ENCODE assay signal across 1 cellular context in genomic region chr15:63473999-63474809, GRCh38.
TF ChIP-seq lines count a peak whose summit lies in the region.

No MANE protein-coding gene starts in this region.

TF ChIP-seq in HepG2, 621 proteins besides CTCF, POLR2A, EP300 and RAD21 (continued from another document and continues in another):
- TF ChIP-seq, protein P1, sequence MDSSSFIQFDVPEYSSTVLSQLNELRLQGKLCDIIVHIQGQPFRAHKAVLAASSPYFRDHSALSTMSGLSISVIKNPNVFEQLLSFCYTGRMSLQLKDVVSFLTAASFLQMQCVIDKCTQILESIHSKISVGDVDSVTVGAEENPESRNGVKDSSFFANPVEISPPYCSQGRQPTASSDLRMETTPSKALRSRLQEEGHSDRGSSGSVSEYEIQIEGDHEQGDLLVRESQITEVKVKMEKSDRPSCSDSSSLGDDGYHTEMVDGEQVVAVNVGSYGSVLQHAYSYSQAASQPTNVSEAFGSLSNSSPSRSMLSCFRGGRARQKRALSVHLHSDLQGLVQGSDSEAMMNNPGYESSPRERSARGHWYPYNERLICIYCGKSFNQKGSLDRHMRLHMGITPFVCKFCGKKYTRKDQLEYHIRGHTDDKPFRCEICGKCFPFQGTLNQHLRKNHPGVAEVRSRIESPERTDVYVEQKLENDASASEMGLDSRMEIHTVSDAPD (CRISPR knock-in tag; IDR thresholded peaks at IDR 0.05) = peak; percentile 85
- TF ChIP-seq ZNF761 (CRISPR knock-in tag; conservative IDR thresholded peaks at IDR 0.05) = no peak
- TF ChIP-seq GRHL1 (CRISPR knock-in tag; conservative IDR thresholded peaks at IDR 0.05) = no peak
- no peak for TF ChIP-seq JDP2 (CRISPR knock-in tag; IDR thresholded peaks at IDR 0.05; ENCODE audit: borderline replicate concordance)
- peak; percentile 84; the same call in 1 of the 2 replicates for TF ChIP-seq ZNF292 (CRISPR knock-in tag; IDR thresholded peaks at IDR 0.05; ENCODE audit: borderline replicate concordance, low read depth)
- TF ChIP-seq, protein P2, sequence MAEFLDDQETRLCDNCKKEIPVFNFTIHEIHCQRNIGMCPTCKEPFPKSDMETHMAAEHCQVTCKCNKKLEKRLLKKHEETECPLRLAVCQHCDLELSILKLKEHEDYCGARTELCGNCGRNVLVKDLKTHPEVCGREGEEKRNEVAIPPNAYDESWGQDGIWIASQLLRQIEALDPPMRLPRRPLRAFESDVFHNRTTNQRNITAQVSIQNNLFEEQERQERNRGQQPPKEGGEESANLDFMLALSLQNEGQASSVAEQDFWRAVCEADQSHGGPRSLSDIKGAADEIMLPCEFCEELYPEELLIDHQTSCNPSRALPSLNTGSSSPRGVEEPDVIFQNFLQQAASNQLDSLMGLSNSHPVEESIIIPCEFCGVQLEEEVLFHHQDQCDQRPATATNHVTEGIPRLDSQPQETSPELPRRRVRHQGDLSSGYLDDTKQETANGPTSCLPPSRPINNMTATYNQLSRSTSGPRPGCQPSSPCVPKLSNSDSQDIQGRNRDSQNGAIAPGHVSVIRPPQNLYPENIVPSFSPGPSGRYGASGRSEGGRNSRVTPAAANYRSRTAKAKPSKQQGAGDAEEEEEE (CRISPR knock-in tag; IDR thresholded peaks at IDR 0.05; ENCODE audit: borderline replicate concordance) = peak; percentile 52; the same call in 1 of the 2 replicates
- TF ChIP-seq CENPT (CRISPR knock-in tag; IDR thresholded peaks at IDR 0.05; ENCODE audit: low read depth) = no peak
- peak; percentile 64 for TF ChIP-seq ZEB1 (IDR thresholded peaks at IDR 0.05; ENCODE audit: insufficient replicate concordance, low read depth)
- peak; percentile 44; the same call in 1 of the 3 replicates for TF ChIP-seq MXI1 (IDR thresholded peaks at IDR 0.05; ENCODE audit: borderline replicate concordance, low read depth, low read length)
- TF ChIP-seq ZBTB38 (CRISPR knock-in tag; IDR thresholded peaks at IDR 0.05) = 0 out of 2 replicates have a peak, but pooled peaks have one; percentile 38
- TF ChIP-seq MEF2D (CRISPR knock-in tag; IDR thresholded peaks at IDR 0.05) = peak; percentile 80; the same call in 1 of the 2 replicates
- TF ChIP-seq, protein P3, sequence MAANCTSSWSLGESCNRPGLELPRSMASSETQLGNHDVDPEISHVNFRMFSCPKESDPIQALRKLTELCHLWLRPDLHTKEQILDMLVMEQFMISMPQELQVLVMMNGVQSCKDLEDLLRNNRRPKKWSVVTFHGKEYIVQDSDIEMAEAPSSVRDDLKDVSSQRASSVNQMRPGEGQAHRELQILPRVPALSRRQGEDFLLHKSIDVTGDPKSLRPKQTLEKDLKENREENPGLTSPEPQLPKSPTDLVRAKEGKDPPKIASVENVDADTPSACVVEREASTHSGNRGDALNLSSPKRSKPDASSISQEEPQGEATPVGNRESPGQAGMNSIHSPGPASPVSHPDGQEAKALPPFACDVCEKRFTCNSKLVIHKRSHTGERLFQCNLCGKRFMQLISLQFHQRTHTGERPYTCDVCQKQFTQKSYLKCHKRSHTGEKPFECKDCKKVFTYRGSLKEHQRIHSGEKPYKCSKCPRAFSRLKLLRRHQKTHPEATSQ (CRISPR knock-in tag; IDR thresholded peaks at IDR 0.05; ENCODE audit: borderline replicate concordance) = peak; percentile 41
- TF ChIP-seq MAZ (IDR thresholded peaks at IDR 0.05; ENCODE audit: borderline replicate concordance, low read depth, low read length) = peak; percentile 81; the same call in 1 of the 2 replicates
- TF ChIP-seq MAZ (CRISPR knock-in tag; IDR thresholded peaks at IDR 0.05; ENCODE audit: low read depth) = peak; percentile 51; the same call in 1 of the 2 replicates
- peak; percentile 53; the same call in 1 of the 2 replicates for TF ChIP-seq SOX13 (IDR thresholded peaks at IDR 0.05)
- peak in 1 of 2 experiments; percentile 86; a peak in 2 of 4 replicates for TF ChIP-seq SOX13 (CRISPR knock-in tag; conservative IDR thresholded peaks at IDR 0.05 in 1 of 2, IDR thresholded peaks at IDR 0.05 in 1 of 2)
- TF ChIP-seq HNF4G (IDR thresholded peaks at IDR 0.05; ENCODE audit: borderline replicate concordance, low read depth, low read length) = peak; percentile 73
- peak; percentile 83; the same call in 1 of the 2 replicates for TF ChIP-seq HNF4G (CRISPR knock-in tag; IDR thresholded peaks at IDR 0.05; ENCODE audit: borderline replicate concordance, low read depth)
- TF ChIP-seq TBX2 (CRISPR knock-in tag; IDR thresholded peaks at IDR 0.05; ENCODE audit: borderline replicate concordance) = peak; percentile 98
- TF ChIP-seq ZNF224 (CRISPR knock-in tag; IDR thresholded peaks at IDR 0.05) = no peak
- no peak for TF ChIP-seq ATM (IDR thresholded peaks at IDR 0.05; ENCODE audit: borderline replicate concordance)
- TF ChIP-seq ZNF878 (CRISPR knock-in tag; IDR thresholded peaks at IDR 0.05) = peak; percentile 66; the same call in 1 of the 2 replicates
- TF ChIP-seq ATF1 (CRISPR knock-in tag; IDR thresholded peaks at IDR 0.05) = peak; percentile 84
- peak; percentile 85 for TF ChIP-seq HMG20B (CRISPR knock-in tag; conservative IDR thresholded peaks at IDR 0.05)
- no peak for TF ChIP-seq ETV6 (CRISPR knock-in tag; conservative IDR thresholded peaks at IDR 0.05)
- TF ChIP-seq, protein P4, sequence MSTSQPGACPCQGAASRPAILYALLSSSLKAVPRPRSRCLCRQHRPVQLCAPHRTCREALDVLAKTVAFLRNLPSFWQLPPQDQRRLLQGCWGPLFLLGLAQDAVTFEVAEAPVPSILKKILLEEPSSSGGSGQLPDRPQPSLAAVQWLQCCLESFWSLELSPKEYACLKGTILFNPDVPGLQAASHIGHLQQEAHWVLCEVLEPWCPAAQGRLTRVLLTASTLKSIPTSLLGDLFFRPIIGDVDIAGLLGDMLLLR (CRISPR knock-in tag; IDR thresholded peaks at IDR 0.05) = 0 out of 2 replicates have a peak, but pooled peaks have one; percentile 43
- peak; percentile 24; the same call in 1 of the 2 replicates for TF ChIP-seq ZNF747 (CRISPR knock-in tag; IDR thresholded peaks at IDR 0.05; ENCODE audit: borderline replicate concordance)
- TF ChIP-seq RARA (CRISPR knock-in tag; IDR thresholded peaks at IDR 0.05) = peak; percentile 93
- peak; percentile 71 for TF ChIP-seq ZBTB7B (CRISPR knock-in tag; IDR thresholded peaks at IDR 0.05)
- TF ChIP-seq POGZ (CRISPR knock-in tag; IDR thresholded peaks at IDR 0.05) = peak; percentile 84
- peak; percentile 23; the same call in 1 of the 2 replicates for TF ChIP-seq ZNF670 (CRISPR knock-in tag; IDR thresholded peaks at IDR 0.05; ENCODE audit: borderline replicate concordance)
- TF ChIP-seq ZSCAN20 (CRISPR knock-in tag; IDR thresholded peaks at IDR 0.05; ENCODE audit: borderline replicate concordance) = 0 out of 2 replicates have a peak, but pooled peaks have one; percentile 38
- TF ChIP-seq TRIM22 (IDR thresholded peaks at IDR 0.05) = no peak
- TF ChIP-seq NR1H2 (CRISPR knock-in tag; IDR thresholded peaks at IDR 0.05; ENCODE audit: borderline replicate concordance, low read depth) = no peak
- peak; percentile 89; the same call in 1 of the 2 replicates for TF ChIP-seq RCOR2 (CRISPR knock-in tag; IDR thresholded peaks at IDR 0.05)
- peak; percentile 70 for TF ChIP-seq MED8 (CRISPR knock-in tag; IDR thresholded peaks at IDR 0.05; ENCODE audit: insufficient replicate concordance)
- peak; percentile 69; the same call in 1 of the 2 replicates for TF ChIP-seq GATA4 (IDR thresholded peaks at IDR 0.05; ENCODE audit: borderline replicate concordance, low read depth)
- TF ChIP-seq THYN1 (CRISPR knock-in tag; IDR thresholded peaks at IDR 0.05; ENCODE audit: borderline replicate concordance, low read depth) = 0 out of 2 replicates have a peak, but pooled peaks have one; percentile 17
- peak; percentile 56; the same call in 1 of the 2 replicates for TF ChIP-seq ARID4A (CRISPR knock-in tag; IDR thresholded peaks at IDR 0.05; ENCODE audit: borderline replicate concordance)
- 0 out of 2 replicates have a peak, but pooled peaks have one; percentile 76 for TF ChIP-seq ATF6 (CRISPR knock-in tag; conservative IDR thresholded peaks at IDR 0.05)
- peak; percentile 58; the same call in 1 of the 2 replicates for TF ChIP-seq IKZF5 (CRISPR knock-in tag; IDR thresholded peaks at IDR 0.05)
- peak; percentile 87 for TF ChIP-seq MEIS2 (CRISPR knock-in tag; IDR thresholded peaks at IDR 0.05)
- TF ChIP-seq, protein P5, sequence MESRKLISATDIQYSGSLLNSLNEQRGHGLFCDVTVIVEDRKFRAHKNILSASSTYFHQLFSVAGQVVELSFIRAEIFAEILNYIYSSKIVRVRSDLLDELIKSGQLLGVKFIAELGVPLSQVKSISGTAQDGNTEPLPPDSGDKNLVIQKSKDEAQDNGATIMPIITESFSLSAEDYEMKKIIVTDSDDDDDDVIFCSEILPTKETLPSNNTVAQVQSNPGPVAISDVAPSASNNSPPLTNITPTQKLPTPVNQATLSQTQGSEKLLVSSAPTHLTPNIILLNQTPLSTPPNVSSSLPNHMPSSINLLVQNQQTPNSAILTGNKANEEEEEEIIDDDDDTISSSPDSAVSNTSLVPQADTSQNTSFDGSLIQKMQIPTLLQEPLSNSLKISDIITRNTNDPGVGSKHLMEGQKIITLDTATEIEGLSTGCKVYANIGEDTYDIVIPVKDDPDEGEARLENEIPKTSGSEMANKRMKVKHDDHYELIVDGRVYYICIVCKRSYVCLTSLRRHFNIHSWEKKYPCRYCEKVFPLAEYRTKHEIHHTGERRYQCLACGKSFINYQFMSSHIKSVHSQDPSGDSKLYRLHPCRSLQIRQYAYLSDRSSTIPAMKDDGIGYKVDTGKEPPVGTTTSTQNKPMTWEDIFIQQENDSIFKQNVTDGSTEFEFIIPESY (CRISPR knock-in tag; IDR thresholded peaks at IDR 0.05) = peak; percentile 22; the same call in 1 of the 2 replicates
- TF ChIP-seq ZMYM2 (CRISPR knock-in tag; IDR thresholded peaks at IDR 0.05) = peak; percentile 65; the same call in 1 of the 2 replicates
